ENCODE assay signal across 8 cellular contexts in the genomic region with DNA sequence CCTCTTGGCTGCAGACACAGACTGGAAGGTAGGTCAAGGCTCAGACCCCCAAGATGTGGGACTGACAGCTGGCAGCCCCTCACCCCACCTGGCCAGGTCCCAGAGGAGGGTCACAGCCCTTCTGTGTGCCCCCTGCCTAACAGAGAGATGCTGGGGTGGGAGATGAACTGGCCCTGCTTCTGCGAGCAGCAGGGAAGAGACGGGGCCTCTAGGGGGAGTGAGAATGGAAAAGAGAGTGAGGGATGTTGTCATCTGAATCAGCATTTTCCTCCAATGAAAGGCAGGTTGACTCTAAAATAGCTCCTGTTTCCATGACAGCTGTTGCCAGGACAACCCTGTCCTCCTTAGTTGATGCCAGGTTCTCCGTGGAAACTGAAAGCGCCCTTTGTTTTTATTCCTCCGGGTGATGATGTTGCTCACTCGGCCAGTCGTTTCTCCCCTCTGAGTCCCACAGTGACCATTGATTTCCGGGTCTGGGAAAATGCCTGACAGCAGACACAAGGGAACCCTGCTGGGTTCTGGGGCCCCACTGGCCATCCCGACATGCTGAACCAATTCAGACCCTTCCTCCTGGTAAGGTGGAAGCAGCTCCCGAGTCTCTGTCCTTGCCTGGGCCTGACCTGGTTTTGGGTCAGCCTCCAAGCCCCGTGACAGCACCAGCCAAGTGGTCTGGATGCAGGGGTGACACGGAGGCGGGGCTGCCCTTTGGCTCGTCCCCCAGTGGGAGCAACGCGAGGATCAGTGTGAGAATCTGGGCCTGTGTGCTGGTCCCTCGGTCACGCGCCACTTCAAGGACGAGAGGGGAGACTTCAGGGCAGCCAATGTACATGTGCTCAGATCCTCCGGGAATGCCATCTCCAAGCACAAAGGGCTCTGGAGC. TPM values are rescaled to one million over a fixed set of nuclear protein-coding genes. Genes with fewer than 3 reads are reported as not detected.
A peak's percentile ranks its signal among the peaks of the same experiment; 100 is the strongest.
DNase-seq lines count a peak whose midpoint lies in the region; ATAC-seq and TF ChIP-seq lines count a peak whose summit lies in the region.

No MANE protein-coding gene starts in this region.

- no peaks in the 10 kb centered on the region for H3K9me3 Mint-ChIP-seq in activated naive CD4-positive, alpha-beta T cell treated with anti-CD3 and anti-CD28 coated beads, Interleukin-2, amount 50 U/mL, for 72 hours

- no peaks in the 10 kb centered on the region for H3K9me3 ChIP-seq in aorta (ENCODE audit: control insufficient read depth, low read length)

- peak overlapping the region; percentile 76 to 90 for H3K27ac Mint-ChIP-seq in activated naive CD4-positive, alpha-beta T cell treated with anti-CD3 and anti-CD28 coated beads, Interleukin-2, amount 50 U/mL, for 72 hours

- peak; percentile 37; the same call in 1 of the 2 replicates for TF ChIP-seq RAD21 in Ishikawa (IDR thresholded peaks at IDR 0.05; ENCODE audit: low read depth)

- WGBS in aorta, 2 donors, result 23% methylated on average over 21 of the region's 21 CpGs

- H3K4me1 ChIP-seq in aorta (ENCODE audit: control insufficient read depth in 1 of 2, insufficient read depth in 2 of 2, low read length in 2 of 2), result no peaks in the 10 kb centered on the region

- TF ChIP-seq EP300 in Ishikawa (IDR thresholded peaks at IDR 0.05; ENCODE audit: borderline replicate concordance), result no peak

- H3K36me3 Mint-ChIP-seq in activated naive CD4-positive, alpha-beta T cell treated with anti-CD3 and anti-CD28 coated beads, Interleukin-2, amount 50 U/mL, for 72 hours, result no peaks in the 10 kb centered on the region

- H3K4me3 ChIP-seq in aorta (ENCODE audit: low read length in 2 of 2), result no peak overlapping the region

- intact Hi-C loops in aorta (cut with DNase I), result loop anchor here in 1 of 2 donors (10.0 kb wide), 1 partner anchor 470 kb away; a partner anchor contains a TSS

- no peaks in the 10 kb centered on the region for H3K27me3 ChIP-seq in aorta (ENCODE audit: control insufficient read depth in 1 of 2, insufficient read depth in 2 of 2, low read length in 1 of 2)

- ATAC-seq in GM21619 (IDR thresholded peaks at IDR 0.05; ENCODE audit: unreplicated experiment) (peak; percentile 66), aorta (ENCODE audit: low FRiP score) (peak; percentile 61)
- ATAC-seq in activated naive CD4-positive, alpha-beta T cell treated with anti-CD3 and anti-CD28 coated beads, Interleukin-2, amount 50 U/mL, for 72 hours, result peak; percentile 75 to 78

- no peaks in the 10 kb centered on the region for H3K36me3 ChIP-seq in aorta (ENCODE audit: control insufficient read depth in 1 of 2, insufficient read depth in 2 of 2, low read length in 1 of 2)

- peak; percentile 98 for DNase-seq in DMS 273 (lab: John Stamatoyannopoulos, UW; ENCODE audit: unreplicated experiment)
- peak; percentile 93 for DNase-seq in OCI-M1 (lab: John Stamatoyannopoulos, UW)
- peak in 1 of 2 donors; percentile 78 for DNase-seq in activated naive CD4-positive, alpha-beta T cell treated with anti-CD3 and anti-CD28 coated beads, Interleukin-2, amount 50 U/mL, for 72 hours (ENCODE audit: low spot score in 2 of 2)
- DNase-seq in glomerular endothelial cell (ENCODE audit: extremely low read depth, low read depth, low spot score), result peak; percentile 90
- peak; percentile 89 for DNase-seq in occipital lobe (lab: John Stamatoyannopoulos, UW)
- DNase-seq in aorta, result peak; percentile 80 to 81

- no peak overlapping the region for H3K27ac ChIP-seq in aorta (ENCODE audit: low read depth in 1 of 2, low read length in 2 of 2)

TF ChIP-seq in Ishikawa, 13 proteins besides CTCF, POLR2A, EP300 and RAD21:
- TF ChIP-seq TAF1 (IDR thresholded peaks at IDR 0.05; ENCODE audit: low read depth) (no peak), EGR1 (IDR thresholded peaks at IDR 0.05) (0 out of 2 replicates have a peak, but pooled peaks have one; percentile 15), CEBPB (IDR thresholded peaks at IDR 0.05) (no peak), ZBTB7A (IDR thresholded peaks at IDR 0.05; ENCODE audit: low read depth) (no peak), YY1 (IDR thresholded peaks at IDR 0.05; ENCODE audit: low read depth) (no peak), FOXM1 (IDR thresholded peaks at IDR 0.05; ENCODE audit: borderline replicate concordance, low read depth) (peak; percentile 88)
- TF ChIP-seq, protein P1, sequence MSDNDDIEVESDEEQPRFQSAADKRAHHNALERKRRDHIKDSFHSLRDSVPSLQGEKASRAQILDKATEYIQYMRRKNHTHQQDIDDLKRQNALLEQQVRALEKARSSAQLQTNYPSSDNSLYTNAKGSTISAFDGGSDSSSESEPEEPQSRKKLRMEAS (IDR thresholded peaks at IDR 0.05), result no peak
- TF ChIP-seq, protein P2, sequence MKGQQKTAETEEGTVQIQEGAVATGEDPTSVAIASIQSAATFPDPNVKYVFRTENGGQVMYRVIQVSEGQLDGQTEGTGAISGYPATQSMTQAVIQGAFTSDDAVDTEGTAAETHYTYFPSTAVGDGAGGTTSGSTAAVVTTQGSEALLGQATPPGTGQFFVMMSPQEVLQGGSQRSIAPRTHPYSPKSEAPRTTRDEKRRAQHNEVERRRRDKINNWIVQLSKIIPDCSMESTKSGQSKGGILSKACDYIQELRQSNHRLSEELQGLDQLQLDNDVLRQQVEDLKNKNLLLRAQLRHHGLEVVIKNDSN (IDR thresholded peaks at IDR 0.05), result no peak

RNA-seq across cellular contexts. Expression of a gene that starts 4.7 kb away (rescaled TPM):
- total RNA-seq in activated naive CD4-positive, alpha-beta T cell treated with anti-CD3 and anti-CD28 coated beads, Interleukin-2, amount 50 U/mL, for 72 hours, result 10 to 100 TPM in 1 of 2 donors, 1 to 10 TPM in 1; 4.7 to 15.6 TPM
- 38.4 and 46.9 TPM in 2 replicates for total RNA-seq in glomerular endothelial cell
- 217 TPM for total RNA-seq in occipital lobe
- total RNA-seq in aorta, result 1 to 10 TPM; 6.9 to 8.4 TPM
- polyA plus RNA-seq in aorta, result 1 to 10 TPM; 7.8 to 9.6 TPM

RNA-seq across cellular contexts. Expression of a gene that starts 20.1 kb away (rescaled TPM):
- 10 to 100 TPM; 10.6 to 13.9 TPM for total RNA-seq in activated naive CD4-positive, alpha-beta T cell treated with anti-CD3 and anti-CD28 coated beads, Interleukin-2, amount 50 U/mL, for 72 hours
- total RNA-seq in glomerular endothelial cell, result 3.7 and 16.2 TPM in 2 replicates
- total RNA-seq in occipital lobe, result 21.5 TPM
- total RNA-seq in aorta, result 10 to 100 TPM; 11.1 to 16.2 TPM
- 10 to 100 TPM in 1 of 2 donors, 1 to 10 TPM in 1; 4.9 to 19.3 TPM for polyA plus RNA-seq in aorta
